In the genomic region with DNA sequence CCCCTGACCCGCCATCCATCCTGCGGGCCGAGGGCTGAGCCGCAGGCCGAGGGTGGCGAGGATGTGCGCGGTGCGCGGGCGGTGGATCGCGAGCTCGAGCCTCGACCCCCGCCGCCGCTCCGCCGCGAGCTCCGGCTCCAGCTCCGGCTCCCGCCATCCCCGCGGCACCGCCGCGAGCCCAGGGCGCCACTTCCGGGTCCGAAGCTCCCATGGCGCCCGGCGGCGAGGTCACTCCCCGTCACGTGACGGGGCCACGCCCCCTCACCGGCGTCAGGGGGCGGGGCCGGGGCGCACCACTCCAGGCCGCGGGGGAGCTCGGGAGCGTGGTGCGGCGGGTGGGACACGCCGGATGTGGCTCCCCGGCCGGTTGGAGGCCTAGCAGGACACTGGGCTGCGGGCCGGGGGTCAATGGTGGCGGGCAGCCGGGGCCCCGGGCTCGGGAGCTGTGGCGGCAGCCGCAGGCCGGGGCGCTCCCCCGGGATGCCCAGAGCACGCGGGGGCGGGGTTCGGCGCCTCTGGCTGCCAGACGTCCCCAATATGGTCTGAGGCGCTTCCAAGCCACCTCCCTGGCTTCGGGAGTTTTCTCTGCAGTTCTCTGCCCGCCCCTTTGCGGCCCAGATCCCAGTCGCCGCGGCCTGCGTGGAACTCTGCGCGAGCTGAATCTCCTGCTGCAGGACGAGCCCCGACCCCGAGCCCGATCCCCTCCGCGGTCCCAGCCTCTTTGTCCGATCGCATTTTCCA, we compare ENCODE assay signal across 1 cellular context.
TF ChIP-seq lines count a peak whose summit lies in the region.

A gene with protein sequence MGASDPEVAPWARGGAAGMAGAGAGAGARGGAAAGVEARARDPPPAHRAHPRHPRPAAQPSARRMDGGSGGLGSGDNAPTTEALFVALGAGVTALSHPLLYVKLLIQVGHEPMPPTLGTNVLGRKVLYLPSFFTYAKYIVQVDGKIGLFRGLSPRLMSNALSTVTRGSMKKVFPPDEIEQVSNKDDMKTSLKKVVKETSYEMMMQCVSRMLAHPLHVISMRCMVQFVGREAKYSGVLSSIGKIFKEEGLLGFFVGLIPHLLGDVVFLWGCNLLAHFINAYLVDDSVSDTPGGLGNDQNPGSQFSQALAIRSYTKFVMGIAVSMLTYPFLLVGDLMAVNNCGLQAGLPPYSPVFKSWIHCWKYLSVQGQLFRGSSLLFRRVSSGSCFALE (minus strand): TSS at position 234 of the 741 bp plus-strand sequence. CDS start 23 bp downstream, at position 211.

TF ChIP-seq in K562, 482 proteins besides CTCF, POLR2A, EP300 and RAD21 (continued from another document and continues in another):
- TF ChIP-seq, protein P1, sequence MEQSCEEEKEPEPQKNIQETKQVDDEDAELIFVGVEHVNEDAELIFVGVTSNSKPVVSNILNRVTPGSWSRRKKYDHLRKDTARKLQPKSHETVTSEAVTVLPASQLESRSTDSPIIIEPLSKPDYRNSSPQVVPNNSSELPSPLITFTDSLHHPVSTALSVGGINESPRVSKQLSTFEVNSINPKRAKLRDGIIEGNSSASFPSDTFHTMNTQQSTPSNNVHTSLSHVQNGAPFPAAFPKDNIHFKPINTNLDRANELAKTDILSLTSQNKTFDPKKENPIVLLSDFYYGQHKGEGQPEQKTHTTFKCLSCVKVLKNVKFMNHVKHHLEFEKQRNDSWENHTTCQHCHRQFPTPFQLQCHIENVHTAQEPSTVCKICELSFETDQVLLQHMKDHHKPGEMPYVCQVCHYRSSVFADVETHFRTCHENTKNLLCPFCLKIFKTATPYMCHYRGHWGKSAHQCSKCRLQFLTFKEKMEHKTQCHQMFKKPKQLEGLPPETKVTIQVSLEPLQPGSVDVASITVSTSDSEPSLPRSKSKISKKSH (CRISPR knock-in tag; IDR thresholded peaks at IDR 0.05): no peak
- TF ChIP-seq TCF3 (CRISPR knock-in tag; IDR thresholded peaks at IDR 0.05) (peak; percentile 31; the same call in 1 of the 2 replicates), HDAC1 (IDR thresholded peaks at IDR 0.05) (0 out of 4 replicates have a peak, but pooled peaks of 1 of the 2 experiments have one; percentile 26), ZNF436 (CRISPR knock-in tag; IDR thresholded peaks at IDR 0.05) (no peak), POLR2AphosphoS2 (IDR thresholded peaks at IDR 0.05; ENCODE audit: low read length) (no peak), GATAD2B (IDR thresholded peaks at IDR 0.05; ENCODE audit: borderline replicate concordance) (peak; percentile 42), SNRNP70 (optimal IDR thresholded peaks at IDR 0.05; ENCODE audit: low read depth, low read length) (no peak), NFXL1 (CRISPR knock-in tag; IDR thresholded peaks at IDR 0.05) (no peak), SMARCB1 (IDR thresholded peaks at IDR 0.05; ENCODE audit: insufficient read length, low read depth) (no peak), ZNF717 (CRISPR knock-in tag; IDR thresholded peaks at IDR 0.05) (no peak), HDGF (IDR thresholded peaks at IDR 0.05) (no peak), ZNF551 (CRISPR knock-in tag; IDR thresholded peaks at IDR 0.05) (no peak), ZNF696 (CRISPR knock-in tag; conservative IDR thresholded peaks at IDR 0.05) (no peak), CBX5 (IDR thresholded peaks at IDR 0.05; ENCODE audit: borderline replicate concordance, low read depth) (no peak), ZNF143 (CRISPR knock-in tag; IDR thresholded peaks at IDR 0.05) (peak; percentile 60; the same call in 1 of the 2 replicates), KDM4B (IDR thresholded peaks at IDR 0.05; ENCODE audit: borderline replicate concordance in 2 of 2, low read depth in 1 of 2) (no peak), STAG1 (CRISPR knock-in tag; IDR thresholded peaks at IDR 0.05; ENCODE audit: borderline replicate concordance) (no peak; the same call in 1 of the 2 replicates), TGIF2 (CRISPR knock-in tag; IDR thresholded peaks at IDR 0.05) (no peak; the same call in 1 of the 2 replicates), GATAD2A (IDR thresholded peaks at IDR 0.05) (0 out of 2 replicates have a peak, but pooled peaks have one; percentile 50), POLR2G (IDR thresholded peaks at IDR 0.05; ENCODE audit: low read depth, low read length) (peak; percentile 98)
- TF ChIP-seq, protein P2, sequence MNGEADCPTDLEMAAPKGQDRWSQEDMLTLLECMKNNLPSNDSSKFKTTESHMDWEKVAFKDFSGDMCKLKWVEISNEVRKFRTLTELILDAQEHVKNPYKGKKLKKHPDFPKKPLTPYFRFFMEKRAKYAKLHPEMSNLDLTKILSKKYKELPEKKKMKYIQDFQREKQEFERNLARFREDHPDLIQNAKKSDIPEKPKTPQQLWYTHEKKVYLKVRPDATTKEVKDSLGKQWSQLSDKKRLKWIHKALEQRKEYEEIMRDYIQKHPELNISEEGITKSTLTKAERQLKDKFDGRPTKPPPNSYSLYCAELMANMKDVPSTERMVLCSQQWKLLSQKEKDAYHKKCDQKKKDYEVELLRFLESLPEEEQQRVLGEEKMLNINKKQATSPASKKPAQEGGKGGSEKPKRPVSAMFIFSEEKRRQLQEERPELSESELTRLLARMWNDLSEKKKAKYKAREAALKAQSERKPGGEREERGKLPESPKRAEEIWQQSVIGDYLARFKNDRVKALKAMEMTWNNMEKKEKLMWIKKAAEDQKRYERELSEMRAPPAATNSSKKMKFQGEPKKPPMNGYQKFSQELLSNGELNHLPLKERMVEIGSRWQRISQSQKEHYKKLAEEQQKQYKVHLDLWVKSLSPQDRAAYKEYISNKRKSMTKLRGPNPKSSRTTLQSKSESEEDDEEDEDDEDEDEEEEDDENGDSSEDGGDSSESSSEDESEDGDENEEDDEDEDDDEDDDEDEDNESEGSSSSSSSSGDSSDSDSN (IDR thresholded peaks at IDR 0.05; ENCODE audit: borderline replicate concordance in 1 of 2, low read depth in 2 of 2, low read length in 2 of 2): peak; percentile 76 to 85; a peak in 2 of 4 replicates
- TF ChIP-seq, protein P3, sequence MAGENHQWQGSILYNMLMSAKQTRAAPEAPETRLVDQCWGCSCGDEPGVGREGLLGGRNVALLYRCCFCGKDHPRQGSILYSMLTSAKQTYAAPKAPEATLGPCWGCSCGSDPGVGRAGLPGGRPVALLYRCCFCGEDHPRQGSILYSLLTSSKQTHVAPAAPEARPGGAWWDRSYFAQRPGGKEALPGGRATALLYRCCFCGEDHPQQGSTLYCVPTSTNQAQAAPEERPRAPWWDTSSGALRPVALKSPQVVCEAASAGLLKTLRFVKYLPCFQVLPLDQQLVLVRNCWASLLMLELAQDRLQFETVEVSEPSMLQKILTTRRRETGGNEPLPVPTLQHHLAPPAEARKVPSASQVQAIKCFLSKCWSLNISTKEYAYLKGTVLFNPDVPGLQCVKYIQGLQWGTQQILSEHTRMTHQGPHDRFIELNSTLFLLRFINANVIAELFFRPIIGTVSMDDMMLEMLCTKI (IDR thresholded peaks at IDR 0.05; ENCODE audit: partially characterized antibody): no peak
- TF ChIP-seq, protein P4, sequence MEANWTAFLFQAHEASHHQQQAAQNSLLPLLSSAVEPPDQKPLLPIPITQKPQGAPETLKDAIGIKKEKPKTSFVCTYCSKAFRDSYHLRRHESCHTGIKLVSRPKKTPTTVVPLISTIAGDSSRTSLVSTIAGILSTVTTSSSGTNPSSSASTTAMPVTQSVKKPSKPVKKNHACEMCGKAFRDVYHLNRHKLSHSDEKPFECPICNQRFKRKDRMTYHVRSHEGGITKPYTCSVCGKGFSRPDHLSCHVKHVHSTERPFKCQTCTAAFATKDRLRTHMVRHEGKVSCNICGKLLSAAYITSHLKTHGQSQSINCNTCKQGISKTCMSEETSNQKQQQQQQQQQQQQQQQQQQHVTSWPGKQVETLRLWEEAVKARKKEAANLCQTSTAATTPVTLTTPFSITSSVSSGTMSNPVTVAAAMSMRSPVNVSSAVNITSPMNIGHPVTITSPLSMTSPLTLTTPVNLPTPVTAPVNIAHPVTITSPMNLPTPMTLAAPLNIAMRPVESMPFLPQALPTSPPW (CRISPR knock-in tag; IDR thresholded peaks at IDR 0.05): peak; percentile 86
- TF ChIP-seq, protein P5, sequence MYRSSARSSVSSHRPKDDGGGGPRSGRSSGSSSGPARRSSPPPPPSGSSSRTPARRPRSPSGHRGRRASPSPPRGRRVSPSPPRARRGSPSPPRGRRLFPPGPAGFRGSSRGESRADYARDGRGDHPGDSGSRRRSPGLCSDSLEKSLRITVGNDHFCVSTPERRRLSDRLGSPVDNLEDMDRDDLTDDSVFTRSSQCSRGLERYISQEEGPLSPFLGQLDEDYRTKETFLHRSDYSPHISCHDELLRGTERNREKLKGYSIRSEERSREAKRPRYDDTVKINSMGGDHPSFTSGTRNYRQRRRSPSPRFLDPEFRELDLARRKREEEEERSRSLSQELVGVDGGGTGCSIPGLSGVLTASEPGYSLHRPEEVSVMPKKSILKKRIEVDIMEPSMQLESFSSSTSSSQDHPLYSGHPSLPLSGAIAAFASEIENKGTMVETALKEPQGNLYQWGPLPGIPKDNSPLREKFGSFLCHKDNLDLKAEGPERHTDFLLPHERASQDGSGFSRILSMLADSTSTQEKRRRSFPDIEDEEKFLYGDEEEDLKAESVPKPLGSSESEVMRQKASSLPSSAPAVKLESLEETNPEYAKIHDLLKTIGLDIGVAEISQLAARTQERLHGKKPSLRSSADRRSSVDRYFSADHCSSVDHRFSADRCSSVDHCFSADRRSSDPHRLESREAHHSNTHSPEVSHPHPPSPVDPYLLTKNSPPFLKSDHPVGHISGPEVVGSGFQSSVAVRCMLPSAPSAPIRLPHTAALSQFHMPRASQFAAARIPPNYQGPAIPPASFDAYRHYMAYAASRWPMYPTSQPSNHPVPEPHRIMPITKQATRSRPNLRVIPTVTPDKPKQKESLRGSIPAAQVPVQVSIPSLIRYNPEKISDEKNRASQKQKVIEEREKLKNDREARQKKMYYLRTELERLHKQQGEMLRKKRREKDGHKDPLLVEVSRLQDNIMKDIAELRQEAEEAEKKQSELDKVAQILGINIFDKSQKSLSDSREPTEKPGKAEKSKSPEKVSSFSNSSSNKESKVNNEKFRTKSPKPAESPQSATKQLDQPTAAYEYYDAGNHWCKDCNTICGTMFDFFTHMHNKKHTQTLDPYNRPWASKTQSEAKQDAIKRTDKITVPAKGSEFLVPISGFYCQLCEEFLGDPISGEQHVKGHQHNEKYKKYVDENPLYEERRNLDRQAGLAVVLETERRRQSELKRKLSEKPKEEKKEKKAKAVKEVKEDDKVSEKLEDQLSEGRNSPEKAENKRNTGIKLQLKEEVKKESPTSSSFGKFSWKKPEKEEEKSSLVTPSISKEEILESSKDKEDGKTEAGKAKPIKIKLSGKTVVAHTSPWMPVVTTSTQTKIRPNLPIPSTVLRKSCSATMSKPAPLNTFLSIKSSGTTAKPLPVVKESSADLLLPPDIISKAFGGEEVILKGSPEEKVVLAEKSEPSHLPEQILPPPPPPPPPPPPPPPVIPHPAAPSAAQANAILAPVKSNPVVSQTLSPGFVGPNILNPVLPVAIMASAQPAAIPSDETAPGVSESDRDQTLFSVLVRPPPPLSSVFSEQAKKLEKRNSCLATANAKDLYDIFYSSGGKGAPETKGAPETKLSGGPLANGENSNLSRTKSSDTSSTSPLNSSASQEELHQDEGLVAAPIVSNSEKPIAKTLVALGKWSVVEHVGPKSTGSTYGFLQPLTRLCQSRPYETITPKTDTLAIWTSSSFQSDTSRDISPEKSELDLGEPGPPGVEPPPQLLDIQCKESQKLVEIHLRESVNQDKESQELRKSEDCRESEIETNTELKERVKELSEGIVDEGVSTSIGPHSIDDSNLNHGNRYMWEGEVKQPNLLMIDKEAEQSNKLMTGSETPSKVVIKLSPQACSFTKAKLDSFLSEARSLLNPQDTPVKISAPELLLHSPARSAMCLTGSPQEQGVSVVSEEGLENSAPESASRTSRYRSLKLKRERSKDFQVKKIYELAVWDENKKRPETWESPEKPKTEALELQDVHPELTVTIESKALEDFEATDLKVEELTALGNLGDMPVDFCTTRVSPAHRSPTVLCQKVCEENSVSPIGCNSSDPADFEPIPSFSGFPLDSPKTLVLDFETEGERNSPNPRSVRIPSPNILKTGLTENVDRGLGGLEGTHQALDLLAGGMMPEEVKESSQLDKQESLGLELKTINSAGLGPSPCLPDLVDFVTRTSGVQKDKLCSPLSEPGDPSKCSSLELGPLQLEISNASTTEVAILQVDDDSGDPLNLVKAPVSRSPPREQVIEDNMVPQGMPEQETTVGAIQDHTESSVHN (IDR thresholded peaks at IDR 0.05; ENCODE audit: borderline replicate concordance in 1 of 2, low read depth in 1 of 2): no peak
- TF ChIP-seq, protein P6, sequence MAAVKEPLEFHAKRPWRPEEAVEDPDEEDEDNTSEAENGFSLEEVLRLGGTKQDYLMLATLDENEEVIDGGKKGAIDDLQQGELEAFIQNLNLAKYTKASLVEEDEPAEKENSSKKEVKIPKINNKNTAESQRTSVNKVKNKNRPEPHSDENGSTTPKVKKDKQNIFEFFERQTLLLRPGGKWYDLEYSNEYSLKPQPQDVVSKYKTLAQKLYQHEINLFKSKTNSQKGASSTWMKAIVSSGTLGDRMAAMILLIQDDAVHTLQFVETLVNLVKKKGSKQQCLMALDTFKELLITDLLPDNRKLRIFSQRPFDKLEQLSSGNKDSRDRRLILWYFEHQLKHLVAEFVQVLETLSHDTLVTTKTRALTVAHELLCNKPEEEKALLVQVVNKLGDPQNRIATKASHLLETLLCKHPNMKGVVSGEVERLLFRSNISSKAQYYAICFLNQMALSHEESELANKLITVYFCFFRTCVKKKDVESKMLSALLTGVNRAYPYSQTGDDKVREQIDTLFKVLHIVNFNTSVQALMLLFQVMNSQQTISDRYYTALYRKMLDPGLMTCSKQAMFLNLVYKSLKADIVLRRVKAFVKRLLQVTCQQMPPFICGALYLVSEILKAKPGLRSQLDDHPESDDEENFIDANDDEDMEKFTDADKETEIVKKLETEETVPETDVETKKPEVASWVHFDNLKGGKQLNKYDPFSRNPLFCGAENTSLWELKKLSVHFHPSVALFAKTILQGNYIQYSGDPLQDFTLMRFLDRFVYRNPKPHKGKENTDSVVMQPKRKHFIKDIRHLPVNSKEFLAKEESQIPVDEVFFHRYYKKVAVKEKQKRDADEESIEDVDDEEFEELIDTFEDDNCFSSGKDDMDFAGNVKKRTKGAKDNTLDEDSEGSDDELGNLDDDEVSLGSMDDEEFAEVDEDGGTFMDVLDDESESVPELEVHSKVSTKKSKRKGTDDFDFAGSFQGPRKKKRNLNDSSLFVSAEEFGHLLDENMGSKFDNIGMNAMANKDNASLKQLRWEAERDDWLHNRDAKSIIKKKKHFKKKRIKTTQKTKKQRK (IDR thresholded peaks at IDR 0.05; ENCODE audit: borderline replicate concordance, low read depth, low read length): no peak
